10 cellular contexts compared by ENCODE assay signal in the genomic region with DNA sequence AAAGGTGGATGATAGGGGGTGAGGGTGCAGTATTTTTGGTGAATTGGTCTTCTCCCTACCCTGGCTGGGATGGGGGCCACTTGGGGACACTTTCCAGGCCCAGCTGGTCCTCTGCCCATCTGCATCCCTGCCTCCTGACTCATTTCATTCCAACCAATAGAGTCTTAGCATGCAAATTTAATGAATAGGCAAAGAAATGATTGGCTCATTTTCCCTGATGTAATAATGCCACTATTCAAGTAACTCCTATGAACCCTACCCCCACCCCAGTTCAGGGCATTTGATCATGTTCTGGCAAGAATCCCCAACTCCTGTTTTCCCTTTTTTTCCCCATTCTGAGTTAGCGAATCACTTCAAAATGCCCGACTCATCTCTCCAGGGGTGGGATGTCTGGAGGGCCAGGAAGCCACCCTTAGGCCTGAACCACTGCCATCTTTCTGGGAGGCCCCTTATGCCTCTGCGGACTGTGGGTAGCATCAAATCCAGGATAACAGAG. TPM values are rescaled to one million over a fixed set of nuclear protein-coding genes. Genes with fewer than 3 reads are reported as not detected.
DNase-seq lines count a peak whose midpoint lies in the region; ATAC-seq, FAIRE-seq and TF ChIP-seq lines count a peak whose summit lies in the region.
"Had no signal": no experiment of that assay in that cellular context is flagged by ENCODE, and none has a peak within 500 bp of the region (broad histone marks: within the 10 kb centered on the region; RNA-seq: fewer than 3 reads in every experiment).

No MANE protein-coding gene starts in this region.

- H3K4me1 ChIP-seq in A549, result peaks cover 17% of the 10 kb centered on the region; the same call in 2 of the 3 replicates

- peaks cover 16% of the 10 kb centered on the region for H3K27me3 ChIP-seq in kidney epithelial cell (ENCODE audit: control insufficient read depth, insufficient read depth, low read length)

- ATAC-seq in A549 (peak; percentile 48 to 61; a peak in 5 of 6 replicates), GM18502 (IDR thresholded peaks at IDR 0.05; ENCODE audit: poor library complexity, unreplicated experiment) (no peak)

- POLR2A ChIA-PET in A549 (lab: Yijun Ruan, JAX), result no interaction called here

- CTCF ChIA-PET in A549 (lab: Yijun Ruan, JAX), result interaction anchor here (1.2 to 6.2 kb wide), 3 partner anchors 8 to 147 kb away, joined by 3 to 40 read pairs (median 15); a partner anchor contains a TSS

- TF ChIP-seq RAD21 in A549 (conservative IDR thresholded peaks at IDR 0.05 in 1 of 2, IDR thresholded peaks at IDR 0.05 in 1 of 2), result no peak

- peak overlapping the region in 3 of 5 experiments; percentile 18 to 68 (median 19) for H3K4me3 Mint-ChIP-seq in brain

- no peaks in the 10 kb centered on the region for H3K9me3 Mint-ChIP-seq in brain

- H3K36me3 Mint-ChIP-seq in brain, result no peaks in the 10 kb centered on the region

- H3K27ac ChIP-seq in A549, result peak overlapping the region; percentile 60 to 74; a peak in 5 of 6 replicates
- H3K27ac ChIP-seq: neutrophil had no signal

- H3K4me1 Mint-ChIP-seq in brain, result peaks cover 75% of the 10 kb centered on the region

- DNase-seq in A549 (ENCODE audit: low read depth in 1 of 2, low spot score in 1 of 2), result peak; percentile 27 to 65
- DNase-seq in HS-5 (ENCODE audit: low read depth), result peak; percentile 90
- peak; percentile 42 for DNase-seq in kidney epithelial cell (ENCODE audit: low read depth)
- DNase-seq in NCI-H128 (lab: John Stamatoyannopoulos, UW; ENCODE audit: unreplicated experiment), result no peak
- DNase-seq in NCI-H2081 treated with DMSO at 0.1 percent for 48 hours (lab: John Stamatoyannopoulos, UW), result no peak
- no peak for DNase-seq in activated CD4-positive, alpha-beta T cell treated with anti-CD3 and anti-CD28 coated beads for 48 hours

- TF ChIP-seq EP300 in A549 (IDR thresholded peaks at IDR 0.05), result no peak

- 66% methylated on average over 3 of the region's 3 CpGs for WGBS in A549 (ENCODE audit: missing lambda C conversion rate)

- no peak for FAIRE-seq in A549 (lab: Jason Lieb, UNC)

- TF ChIP-seq CTCF in A549 (IDR thresholded peaks at IDR 0.05) (no peak), brain (conservative IDR thresholded peaks at IDR 0.05) (no peak), kidney epithelial cell (IDR thresholded peaks at IDR 0.05; ENCODE audit: insufficient read depth, low read length, poor library complexity, severe bottlenecking) (no peak)

- peak overlapping the region; percentile 86 to 98 (median 94) for H3K27ac Mint-ChIP-seq in brain

- TF ChIP-seq POLR2A in A549 (IDR thresholded peaks at IDR 0.05; ENCODE audit: low read length), result no peak

- H3K27me3 Mint-ChIP-seq in brain, result no peaks in the 10 kb centered on the region

- no peaks in the 10 kb centered on the region for H3K9me3 ChIP-seq in A549
- H3K9me3 ChIP-seq: neutrophil had no signal

- peak overlapping the region; percentile 33; the same call in 2 of the 3 replicates for H3K4me2 ChIP-seq in A549

- H3K4me3 ChIP-seq in A549, result no peak overlapping the region
- H3K4me3 ChIP-seq in kidney epithelial cell (ENCODE audit: low read depth, low read length), result no peak overlapping the region

- no peaks in the 10 kb centered on the region for H3K36me3 ChIP-seq in kidney epithelial cell (ENCODE audit: control insufficient read depth, insufficient read depth, low read length)
- H3K36me3 ChIP-seq: neutrophil had no signal

TF ChIP-seq in A549, 52 proteins besides CTCF, POLR2A, EP300 and RAD21:
- TF ChIP-seq MAZ (IDR thresholded peaks at IDR 0.05; ENCODE audit: borderline replicate concordance, low read depth, low read length), result no peak
- TF ChIP-seq MAFK (IDR thresholded peaks at IDR 0.05; ENCODE audit: partially characterized antibody), result no peak
- TF ChIP-seq BHLHE40 (IDR thresholded peaks at IDR 0.05; ENCODE audit: low read depth, low read length), result no peak
- no peak for TF ChIP-seq HDAC2 (IDR thresholded peaks at IDR 0.05)
- TF ChIP-seq, protein P1, sequence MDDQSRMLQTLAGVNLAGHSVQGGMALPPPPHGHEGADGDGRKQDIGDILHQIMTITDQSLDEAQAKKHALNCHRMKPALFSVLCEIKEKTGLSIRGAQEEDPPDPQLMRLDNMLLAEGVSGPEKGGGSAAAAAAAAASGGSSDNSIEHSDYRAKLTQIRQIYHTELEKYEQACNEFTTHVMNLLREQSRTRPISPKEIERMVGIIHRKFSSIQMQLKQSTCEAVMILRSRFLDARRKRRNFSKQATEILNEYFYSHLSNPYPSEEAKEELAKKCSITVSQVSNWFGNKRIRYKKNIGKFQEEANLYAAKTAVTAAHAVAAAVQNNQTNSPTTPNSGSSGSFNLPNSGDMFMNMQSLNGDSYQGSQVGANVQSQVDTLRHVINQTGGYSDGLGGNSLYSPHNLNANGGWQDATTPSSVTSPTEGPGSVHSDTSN (IDR thresholded peaks at IDR 0.05), result no peak
- no peak for TF ChIP-seq RARB (CRISPR knock-in tag; IDR thresholded peaks at IDR 0.05)
- TF ChIP-seq SMC3 (IDR thresholded peaks at IDR 0.05), result no peak
- TF ChIP-seq, protein P2, sequence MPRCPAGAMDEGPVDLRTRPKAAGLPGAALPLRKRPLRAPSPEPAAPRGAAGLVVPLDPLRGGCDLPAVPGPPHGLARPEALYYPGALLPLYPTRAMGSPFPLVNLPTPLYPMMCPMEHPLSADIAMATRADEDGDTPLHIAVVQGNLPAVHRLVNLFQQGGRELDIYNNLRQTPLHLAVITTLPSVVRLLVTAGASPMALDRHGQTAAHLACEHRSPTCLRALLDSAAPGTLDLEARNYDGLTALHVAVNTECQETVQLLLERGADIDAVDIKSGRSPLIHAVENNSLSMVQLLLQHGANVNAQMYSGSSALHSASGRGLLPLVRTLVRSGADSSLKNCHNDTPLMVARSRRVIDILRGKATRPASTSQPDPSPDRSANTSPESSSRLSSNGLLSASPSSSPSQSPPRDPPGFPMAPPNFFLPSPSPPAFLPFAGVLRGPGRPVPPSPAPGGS (IDR thresholded peaks at IDR 0.05), result no peak
- TF ChIP-seq NFE2L2 (conservative IDR thresholded peaks at IDR 0.05; ENCODE audit: low read length), result no peak
- no peak for TF ChIP-seq CEBPB (IDR thresholded peaks at IDR 0.05)
- TF ChIP-seq NPAS2 (CRISPR knock-in tag; IDR thresholded peaks at IDR 0.05; ENCODE audit: borderline replicate concordance), result no peak

RNA-seq across cellular contexts. Expression of a gene that starts 56.7 kb away (rescaled TPM):
- polyA plus RNA-seq in A549 (2011; rRNA removed) (2.9 and 3.9 TPM in 2 replicates), A549 (2017; fragmentation: RNase III; extraction: RNeasy Plus Mini Kit Qiagen cat#74134 plus additional on column Dnase treatment) (0.41 to 0.57 TPM (median 0.41 TPM) in 3 replicates), brain (ENCODE audit: insufficient read depth, low read depth, low replicate concordance) (35.4 TPM)
- polyA plus RNA-seq in A549 (2012; cell fraction: cytosol; rRNA removed), result 0.52 TPM in 2 replicates
- polyA plus RNA-seq in A549 (2012; cell fraction: nucleus; rRNA removed), result 1.1 and 1.5 TPM in 2 replicates
- 10.5 and 13.7 TPM in 2 replicates for polyA minus RNA-seq in A549 (2011; rRNA and poly(A)+ RNA removed)
- 42.4 and 45.5 TPM in 2 replicates for total RNA-seq in kidney epithelial cell
- total RNA-seq: T-helper 1 cell treated with Interleukin-12 subunit alpha and Interleukin-12 subunit beta and Interleukin-4 antibody, amounts not matched to agents 30 ng/mL and 1 ng/mL, for 36 hours had no signal

Comparison
In these comparisons a context has a peak if more than half of its experiments do, and no peak if none do; other contexts are left out.
1. DNase-seq: peak in A549 (2 of 2), HS-5 (single experiment) and kidney epithelial cell (single experiment); none in NCI-H128 (single experiment), NCI-H2081 treated with DMSO at 0.1 percent for 48 hours (single experiment) and activated CD4-positive, alpha-beta T cell treated with anti-CD3 and anti-CD28 coated beads for 48 hours (single experiment).